ENCODE assay signal across 8 cellular contexts in the genomic region with DNA sequence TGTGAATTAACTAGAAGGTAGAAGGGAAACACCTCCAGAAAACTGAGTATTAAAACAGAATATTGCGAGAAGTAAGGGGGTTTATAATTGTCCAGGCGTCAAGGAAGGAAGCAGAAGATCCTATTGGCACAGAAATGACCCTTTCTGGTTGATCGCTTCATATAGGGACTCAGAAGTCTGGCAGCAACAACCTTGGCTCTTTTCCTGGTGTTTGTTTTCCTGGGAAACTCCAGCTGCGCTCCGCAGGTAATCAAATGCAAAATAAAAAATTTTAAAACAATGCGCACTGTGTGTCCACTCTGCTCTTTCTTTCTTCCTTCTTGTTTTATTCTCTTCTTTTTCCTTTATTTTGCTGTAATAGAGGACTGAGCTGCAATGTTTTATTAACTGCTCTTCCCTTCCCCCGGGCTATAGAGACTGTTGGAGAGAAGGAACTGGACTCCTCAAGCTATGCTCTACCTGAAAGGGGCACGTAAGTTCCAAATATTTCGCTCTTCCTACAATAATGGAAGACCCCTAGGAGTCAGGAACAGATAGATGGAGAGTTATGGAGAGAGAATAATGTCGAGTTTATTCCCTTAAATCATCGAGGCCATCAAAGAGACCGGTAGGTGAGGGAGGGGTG. TPM values are rescaled to one million over a fixed set of nuclear protein-coding genes. Genes with fewer than 3 reads are reported as not detected.
DNase-seq lines count a peak whose midpoint lies in the region; ATAC-seq and TF ChIP-seq lines count a peak whose summit lies in the region.

No MANE protein-coding gene starts in this region.

- DNase-seq in H7, result peak; percentile 11
- peak in 1 of 2 donors; percentile 3 for DNase-seq in fibroblast of lung (ENCODE audit: low read depth in 2 of 2)
- peak; percentile 41 for DNase-seq in renal cortical epithelial cell (ENCODE audit: low read depth)
- no peak for DNase-seq in NCI-H2227 treated with DMSO at 0.1 percent for 48 hours (lab: John Stamatoyannopoulos, UW)

- H3K4me3 ChIP-seq in H7 (ENCODE audit: insufficient read depth, low read depth, low read length), result peak overlapping the region; percentile 68
- peak overlapping the region; percentile 61 for H3K4me3 ChIP-seq in OCI-LY1 (ENCODE audit: low read depth, low read length, poor library complexity, severe bottlenecking)
- peak overlapping the region in 2 of 4 experiments; percentile 62 to 74 for H3K4me3 ChIP-seq in fibroblast of lung (replicated peaks in 1 of 4; ENCODE audit: control extremely low read depth in 1 of 4, insufficient read depth in 1 of 4, low read depth in 3 of 4, low read length in 4 of 4)

- ATAC-seq in HG03571 (IDR thresholded peaks at IDR 0.05; ENCODE audit: unreplicated experiment) (no peak), GM19452 (IDR thresholded peaks at IDR 0.05; ENCODE audit: unreplicated experiment) (no peak), GM19351 (IDR thresholded peaks at IDR 0.05; ENCODE audit: unreplicated experiment) (no peak)

- peaks cover 47% of the 10 kb centered on the region for H3K27me3 ChIP-seq in H7 (ENCODE audit: control insufficient read depth, insufficient read depth, low read length)
- no peaks in the 10 kb centered on the region for H3K27me3 ChIP-seq in OCI-LY1 (ENCODE audit: insufficient read depth, low read length)
- H3K27me3 ChIP-seq in fibroblast of lung (ENCODE audit: control insufficient read depth, insufficient read depth, low read length), result no peaks in the 10 kb centered on the region

- H3K4me2 ChIP-seq in OCI-LY1 (ENCODE audit: low read length) (peak overlapping the region; percentile 69), fibroblast of lung (ENCODE audit: extremely low read depth, insufficient read depth, low read length) (peak overlapping the region; percentile 91)

- no peaks in the 10 kb centered on the region for H3K9me2 ChIP-seq in OCI-LY1 (ENCODE audit: low read depth, low read length)

- H3K4me1 ChIP-seq in OCI-LY1 (ENCODE audit: insufficient read depth, low read length, severe bottlenecking) (peaks cover 17% of the 10 kb centered on the region), fibroblast of lung (ENCODE audit: control insufficient read depth, extremely low read depth, insufficient read depth, low read length) (no peaks in the 10 kb centered on the region)

- H3K9me3 ChIP-seq in OCI-LY1 (ENCODE audit: low read length) (no peaks in the 10 kb centered on the region), fibroblast of lung (ENCODE audit: control insufficient read depth, insufficient read depth, low read depth, low read length) (no peaks in the 10 kb centered on the region)

- H4K20me1 ChIP-seq in OCI-LY1 (ENCODE audit: insufficient read depth, low read length) (no peaks in the 10 kb centered on the region; the same call in 1 of the 2 replicates), fibroblast of lung (ENCODE audit: control insufficient read depth, extremely low read depth, insufficient read depth, low read length) (no peaks in the 10 kb centered on the region)

- H3K27ac ChIP-seq in OCI-LY1 (ENCODE audit: low read depth, low read length, poor library complexity, severe bottlenecking) (no peak overlapping the region), fibroblast of lung (ENCODE audit: insufficient read depth, low read length) (no peak overlapping the region)

- H3K36me3 ChIP-seq in H7 (replicated peaks; ENCODE audit: control insufficient read depth, insufficient read depth, low read length) (no peaks in the 10 kb centered on the region), OCI-LY1 (ENCODE audit: insufficient read depth, low read length) (no peaks in the 10 kb centered on the region), fibroblast of lung (ENCODE audit: control insufficient read depth, insufficient read depth, low read length) (no peaks in the 10 kb centered on the region)

- no peak for TF ChIP-seq CTCF in OCI-LY1 (IDR thresholded peaks at IDR 0.05; ENCODE audit: low read length)
- no peak for TF ChIP-seq CTCF in fibroblast of lung (conservative IDR thresholded peaks at IDR 0.05 in 1 of 2, IDR thresholded peaks at IDR 0.05 in 1 of 2; ENCODE audit: low read depth in 1 of 2, low read length in 2 of 2)

- H3K79me2 ChIP-seq in OCI-LY1 (ENCODE audit: insufficient read depth, low read length), result no peaks in the 10 kb centered on the region
- no peaks in the 10 kb centered on the region for H3K79me2 ChIP-seq in fibroblast of lung (ENCODE audit: control insufficient read depth, insufficient read depth, low read length)

- H3K9ac ChIP-seq in OCI-LY1 (ENCODE audit: low read length) (no peak overlapping the region), fibroblast of lung (ENCODE audit: insufficient read depth, low read length) (no peak overlapping the region)

- H2AFZ ChIP-seq in OCI-LY1 (ENCODE audit: low read length), result no peak overlapping the region
- peak overlapping the region; percentile 19 for H2AFZ ChIP-seq in fibroblast of lung (ENCODE audit: low read length)

- no peaks in the 10 kb centered on the region for H3F3A ChIP-seq in OCI-LY1 (ENCODE audit: insufficient read depth, low read length)

RNA-seq across cellular contexts. Expression of a gene that starts 0.7 kb away (rescaled TPM):
- total RNA-seq in H7 (2014; rRNA removed; shearing (Covaris generic)), result not detected in 2 replicates
- total RNA-seq in fibroblast of lung, result 0.50 and 1.3 TPM in 2 replicates
- polyA plus RNA-seq in fibroblast of lung, result 0.17 and 0.75 TPM in 2 replicates
- 0.08 and 0.31 TPM in 2 replicates for polyA plus RNA-seq in fibroblast of lung (2012)
- not detected in 2 replicates for polyA minus RNA-seq in fibroblast of lung (ENCODE audit: low replicate concordance)
- 14.4 and 68.0 TPM in 2 replicates for total RNA-seq in renal cortical epithelial cell

RNA-seq across cellular contexts. Expression of a gene that starts 25.2 kb away (rescaled TPM):
- 28.2 and 40.3 TPM in 2 replicates for total RNA-seq in H7 (2014; rRNA removed; shearing (Covaris generic))
- total RNA-seq in fibroblast of lung (38.8 and 41.3 TPM in 2 replicates), renal cortical epithelial cell (47.5 and 89.3 TPM in 2 replicates)
- polyA plus RNA-seq in fibroblast of lung, result 45.4 and 56.8 TPM in 2 replicates
- polyA plus RNA-seq in fibroblast of lung (2012), result 70.7 and 86.5 TPM in 2 replicates
- 2.8 and 8.1 TPM in 2 replicates for polyA minus RNA-seq in fibroblast of lung (ENCODE audit: low replicate concordance)

RNA-seq across cellular contexts. Expression of a gene that starts 25.4 kb away (rescaled TPM):
- total RNA-seq in H7 (2014; rRNA removed; shearing (Covaris generic)), result 39.6 and 52.7 TPM in 2 replicates
- 62.6 and 79.9 TPM in 2 replicates for total RNA-seq in fibroblast of lung
- 54.8 and 57.5 TPM in 2 replicates for polyA plus RNA-seq in fibroblast of lung
- 46.5 and 48.1 TPM in 2 replicates for polyA plus RNA-seq in fibroblast of lung (2012)
- 5.4 and 6.2 TPM in 2 replicates for polyA minus RNA-seq in fibroblast of lung (ENCODE audit: low replicate concordance)
- total RNA-seq in renal cortical epithelial cell, result 40.7 and 62.0 TPM in 2 replicates
